In genomic region chr4:123528501-123529277, GRCh38 we compare ENCODE assay signal across 25 cellular contexts.
"Had no signal": no experiment of that assay in that cellular context is flagged by ENCODE, and none has a peak within 500 bp of the region (broad histone marks: within the 10 kb centered on the region; RNA-seq: fewer than 3 reads in every experiment).

No MANE protein-coding gene starts in this region.

- H3K36me3 Mint-ChIP-seq: naive B cell had no signal

- H3K27me3 ChIP-seq: adrenal gland, cardiac muscle cell, gastrocnemius medialis, tibial artery, uterus had no signal

- H3K4me1 ChIP-seq: adrenal gland, tibial artery, uterus had no signal

- H3K36me3 ChIP-seq: adrenal gland, cardiac muscle cell, gastrocnemius medialis, tibial artery, uterus had no signal

- H3K4me3 Mint-ChIP-seq: memory B cell; naive B cell; neural crest cell; T-helper 1 cell treated with Interleukin-12 subunit alpha and Interleukin-12 subunit beta and Interleukin-4 antibody, amounts not matched to agents 30 μg/mL and 1 μg/mL, for 36 hours had no signal

- H3K27ac ChIP-seq: adrenal gland, cardiac muscle cell, gastrocnemius medialis, tibial artery, uterus, VCaP had no signal

- H3K27ac Mint-ChIP-seq: memory B cell; naive B cell; T-helper 1 cell treated with Interleukin-12 subunit alpha and Interleukin-12 subunit beta and Interleukin-4 antibody, amounts not matched to agents 30 μg/mL and 1 μg/mL, for 36 hours had no signal

- ATAC-seq: left ventricle myocardium superior had no signal

- H3K4me3 ChIP-seq: adrenal gland, cardiac muscle cell, gastrocnemius medialis, tibial artery, uterus had no signal

- DNase-seq: activated CD4-positive, alpha-beta T cell treated with anti-CD3 and anti-CD28 coated beads, Interleukin-2, amount 50 U/mL, for 1 hour; activated CD4-positive, CD25-positive, alpha-beta regulatory T cell treated with anti-CD3 and anti-CD28 coated beads, Interleukin-2, amount 50 U/mL, for 72 hours; activated CD8-positive, alpha-beta memory T cell treated with anti-CD3 and anti-CD28 coated beads, Interleukin-2, amount 50 U/mL, for 4 hours; activated effector memory CD4-positive, alpha-beta T cell treated with Interleukin-2 at 50 U/mL for 16 hours; activated naive CD4-positive, alpha-beta T cell treated with anti-CD3 and anti-CD28 coated beads, Interleukin-2, amount 50 U/mL, for 16 hours; activated T-cell treated with anti-CD3 and anti-CD28 coated beads, Interleukin-2, amount 50 U/mL, for 48 hours; adrenal gland; dermis blood vessel endothelial cell; effector memory CD4-positive, alpha-beta T cell; gastrocnemius medialis; head of caudate nucleus; left ventricle myocardium superior; naive B cell; stimulated activated CD4-positive, alpha-beta T cell treated with anti-CD3 and anti-CD28 coated beads, Interleukin-12 subunit alpha, Interleukin-12 subunit beta, amount 100 ng/mL, for 4 hours; stimulated activated CD4-positive, alpha-beta T cell treated with anti-CD3 and anti-CD28 coated beads, Interleukin-1b, Interleukin-23, amount 100 ng/mL, for 48 hours; stimulated activated CD8-positive, alpha-beta memory T cell treated with anti-CD3 and anti-CD28 coated beads, Interleukin-4, amount 100 ng/mL, for 48 hours; stimulated activated naive CD4-positive, alpha-beta T cell treated with Interleukin-2 at 50 U/mL for 16 hours; tibial artery; uterus had no signal

- H3K4me1 Mint-ChIP-seq: memory B cell had no signal

- FAIRE-seq: endothelial cell of umbilical vein had no signal

- H3K27me3 Mint-ChIP-seq: naive B cell had no signal

- H3K9me3 ChIP-seq: adrenal gland, gastrocnemius medialis, tibial artery, uterus had no signal

- H3K9me3 Mint-ChIP-seq: naive B cell; T-helper 1 cell treated with Interleukin-12 subunit alpha and Interleukin-12 subunit beta and Interleukin-4 antibody, amounts not matched to agents 30 μg/mL and 1 μg/mL, for 36 hours had no signal
